In the genomic region with DNA sequence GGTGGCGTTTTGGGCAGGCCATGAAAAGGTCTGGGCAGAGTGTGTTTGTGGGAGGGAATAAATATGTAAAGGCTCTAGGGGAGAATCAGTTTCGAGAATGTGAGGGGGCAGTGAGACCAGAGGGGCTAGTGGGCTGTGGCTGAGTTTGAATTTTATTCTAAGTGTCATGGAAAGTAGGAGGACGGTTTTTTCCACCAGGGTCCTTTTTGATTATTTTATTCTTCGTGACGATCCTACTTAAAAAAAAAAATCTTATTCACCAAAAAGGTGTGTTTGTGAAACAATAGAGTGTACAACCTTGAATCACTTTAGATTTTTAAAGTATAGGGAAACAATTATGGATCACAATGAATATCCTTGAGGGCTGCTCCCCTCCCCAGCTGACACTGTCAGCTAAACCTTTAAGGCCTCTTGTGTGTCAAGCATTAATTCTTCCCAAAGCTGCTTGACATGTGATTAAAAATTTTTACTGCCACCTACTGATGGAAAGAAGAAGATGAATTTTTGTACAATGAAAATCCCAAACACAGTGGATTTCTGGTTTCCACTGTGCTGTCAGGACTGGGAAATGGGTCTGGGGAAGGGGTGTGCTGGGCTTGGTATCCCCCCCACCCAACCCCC, we compare ENCODE assay signal across 8 cellular contexts.
DNase-seq lines count a peak whose midpoint lies in the region; ATAC-seq lines count a peak whose summit lies in the region.

No MANE protein-coding gene starts in this region.

- H3K27ac Mint-ChIP-seq in activated CD4-positive, alpha-beta T cell treated with anti-CD3 and anti-CD28 coated beads, Interleukin-2, amount 10 ng/mL, durations not matched to agents 24 days and 14 days: peak overlapping the region; percentile 83
- peak overlapping the region; percentile 83 for H3K27ac Mint-ChIP-seq in effector memory CD8-positive, alpha-beta T cell

- in situ Hi-C loops in SK-MEL-5 (cut with HindIII; ENCODE audit: low pct_unique_long_range_greater_than_20kb, low sequenced_read_pairs): loop anchor here (25.0 kb wide), 1 partner anchor 122 kb away; a partner anchor contains a TSS

- peaks cover 23% of the 10 kb centered on the region for H3K36me3 Mint-ChIP-seq in activated CD4-positive, alpha-beta T cell treated with anti-CD3 and anti-CD28 coated beads, Interleukin-2, amount 10 ng/mL, durations not matched to agents 24 days and 14 days (ENCODE audit: low read depth)
- peaks cover 3% of the 10 kb centered on the region for H3K36me3 Mint-ChIP-seq in effector memory CD8-positive, alpha-beta T cell (ENCODE audit: insufficient read depth)

- H3K4me1 Mint-ChIP-seq in activated CD4-positive, alpha-beta T cell treated with anti-CD3 and anti-CD28 coated beads, Interleukin-2, amount 10 ng/mL, durations not matched to agents 24 days and 14 days: peaks cover 53% of the 10 kb centered on the region
- H3K4me1 Mint-ChIP-seq in effector memory CD8-positive, alpha-beta T cell (ENCODE audit: low read depth in 2 of 2): peaks cover 26 to 40% of the 10 kb centered on the region in 2 donors

- no peaks in the 10 kb centered on the region for H3K9me3 Mint-ChIP-seq in activated CD4-positive, alpha-beta T cell treated with anti-CD3 and anti-CD28 coated beads, Interleukin-2, amount 10 ng/mL, durations not matched to agents 24 days and 14 days
- H3K9me3 Mint-ChIP-seq in effector memory CD8-positive, alpha-beta T cell: no peaks in the 10 kb centered on the region

- DNase-seq in activated CD4-positive, alpha-beta T cell treated with anti-CD3 and anti-CD28 coated beads, Interleukin-2, amount 10 ng/mL, durations not matched to agents 24 days and 14 days: no peak
- DNase-seq in activated CD4-positive, alpha-beta T cell treated with anti-CD3 and anti-CD28 coated beads for 4 hours: no peak
- DNase-seq in M059J (ENCODE audit: low read depth): peak; percentile 80
- DNase-seq in SK-MEL-5 (ENCODE audit: low read depth, low spot score): peak; percentile 79
- no peak for DNase-seq in effector memory CD8-positive, alpha-beta T cell
- DNase-seq in myocyte (ENCODE audit: low read depth): peak; percentile 59
- no peak for DNase-seq in nucleus accumbens (lab: John Stamatoyannopoulos, UW)
- no peak for DNase-seq in GF-D8 (lab: John Stamatoyannopoulos, UW)

- ATAC-seq in effector memory CD8-positive, alpha-beta T cell (replicated peaks): peak; percentile 57

- H3K27me3 Mint-ChIP-seq in activated CD4-positive, alpha-beta T cell treated with anti-CD3 and anti-CD28 coated beads, Interleukin-2, amount 10 ng/mL, durations not matched to agents 24 days and 14 days: no peaks in the 10 kb centered on the region
- no peaks in the 10 kb centered on the region for H3K27me3 Mint-ChIP-seq in effector memory CD8-positive, alpha-beta T cell

- intact Hi-C loops in activated CD4-positive, alpha-beta T cell treated with anti-CD3 and anti-CD28 coated beads, Interleukin-2, amount 10 ng/mL, durations not matched to agents 24 days and 14 days (cut with micrococcal nuclease): loop anchor here (1.0 to 5.0 kb wide), 7 partner anchors 12 to 128 kb away; no protein-coding TSS in a partner anchor

- peak overlapping the region; percentile 66 for H3K4me3 Mint-ChIP-seq in activated CD4-positive, alpha-beta T cell treated with anti-CD3 and anti-CD28 coated beads, Interleukin-2, amount 10 ng/mL, durations not matched to agents 24 days and 14 days
- peak overlapping the region; percentile 52 to 78 for H3K4me3 Mint-ChIP-seq in effector memory CD8-positive, alpha-beta T cell

Comparison
In these comparisons a context has a peak if more than half of its experiments do, and no peak if none do; other contexts are left out.
1. DNase-seq: peak in M059J (single experiment), SK-MEL-5 (single experiment) and myocyte (single experiment); none in activated CD4-positive, alpha-beta T cell treated with anti-CD3 and anti-CD28 coated beads, Interleukin-2, amount 10 ng/mL, durations not matched to agents 24 days and 14 days (single experiment), activated CD4-positive, alpha-beta T cell treated with anti-CD3 and anti-CD28 coated beads for 4 hours (0 of 2), effector memory CD8-positive, alpha-beta T cell (0 of 3), nucleus accumbens (0 of 56) and GF-D8 (single experiment).